Comparison of ENCODE assay signal across 8 cellular contexts in genomic region chr12:56631790-56632700, GRCh38. TPM values are rescaled to one million over a fixed set of nuclear protein-coding genes. Genes with fewer than 3 reads are reported as not detected.
DNase-seq lines count a peak whose midpoint lies in the region; ATAC-seq and TF ChIP-seq lines count a peak whose summit lies in the region.

No MANE protein-coding gene starts in this region.

- WGBS in gastroesophageal sphincter (ENCODE audit: low coverage in 1 of 2), 2 donors = 0 to 4% methylated on average over 3 to 8 of the region's 13 CpGs

- H3K36me3 ChIP-seq in gastroesophageal sphincter (peaks cover 0 to 5% of the 10 kb centered on the region in 2 donors), neutrophil (no peaks in the 10 kb centered on the region), uterus (no peaks in the 10 kb centered on the region)

- H3K27me3 ChIP-seq in gastroesophageal sphincter (no peaks in the 10 kb centered on the region), neutrophil (no peaks in the 10 kb centered on the region), uterus (no peaks in the 10 kb centered on the region)

- ATAC-seq in HG02642 (IDR thresholded peaks at IDR 0.05; ENCODE audit: poor library complexity, unreplicated experiment) (peak; percentile 20), gastroesophageal sphincter (peak; percentile 18)

- H3K4me3 ChIP-seq in gastroesophageal sphincter = peak overlapping the region; percentile 15 to 65
- H3K4me3 ChIP-seq in neutrophil (ENCODE audit: low read depth in 1 of 2, low read length in 1 of 2) = peak overlapping the region; percentile 67 to 92
- H3K4me3 ChIP-seq in uterus = peak overlapping the region in 1 of 2 donors; percentile 18

- TF ChIP-seq EP300 in gastroesophageal sphincter (IDR thresholded peaks at IDR 0.05) = no peak

- TF ChIP-seq POLR2A in gastroesophageal sphincter (IDR thresholded peaks at IDR 0.05) = no peak
- TF ChIP-seq POLR2A in uterus (IDR thresholded peaks at IDR 0.05) = no peak

- intact Hi-C loops in uterus (cut with DNase I; ENCODE audit: low total_unique reads) = loop anchor here (10.0 kb wide), 1 partner anchor 93 kb away; the partner anchor contains the start of gene NACA

- DNase-seq in GDM1 (lab: John Stamatoyannopoulos, UW) (peak; percentile 43), OCI-M1 (lab: John Stamatoyannopoulos, UW) (peak; percentile 67), uterus (peak; percentile 74 to 78), NCI-H2171 treated with DMSO at 0.1 percent for 48 hours (lab: John Stamatoyannopoulos, UW) (no peak)
- peak; percentile 64 for DNase-seq in activated naive CD4-positive, alpha-beta T cell treated with Interleukin-2 at 50 U/mL for 16 hours

- peaks cover 9 to 72% (median 45%) of the 10 kb centered on the region in 3 donors for H3K4me1 ChIP-seq in gastroesophageal sphincter
- peaks cover 60 to 72% of the 10 kb centered on the region in 2 experiments for H3K4me1 ChIP-seq in neutrophil (ENCODE audit: control insufficient read depth in 1 of 2, insufficient read depth in 1 of 2, low read depth in 1 of 2, low read length in 1 of 2)
- peaks cover 9 to 30% of the 10 kb centered on the region in 2 donors for H3K4me1 ChIP-seq in uterus

- TF ChIP-seq CTCF in gastroesophageal sphincter (IDR thresholded peaks at IDR 0.05) = no peak
- TF ChIP-seq CTCF in neutrophil (IDR thresholded peaks at IDR 0.05) = no peak
- no peak for TF ChIP-seq CTCF in uterus (IDR thresholded peaks at IDR 0.05)

- H3K9me3 ChIP-seq in gastroesophageal sphincter (no peaks in the 10 kb centered on the region), neutrophil (no peaks in the 10 kb centered on the region), uterus (no peaks in the 10 kb centered on the region)

- H3K27ac ChIP-seq in gastroesophageal sphincter (peak overlapping the region; percentile 24 to 96 (median 84)), neutrophil (peak overlapping the region; percentile 95), uterus (peak overlapping the region; percentile 90 to 100)

RNA-seq across cellular contexts. Expression of gene BAZ2A, which starts 1.9 kb away (rescaled TPM):
- total RNA-seq in gastroesophageal sphincter (10 to 100 TPM; 32.1 to 73.2 (median 54.6) TPM), uterus (100 to 1,000 TPM in 1 of 4 donors, 10 to 100 TPM in 3; 25.1 to 136 (median 28.9) TPM)

RNA-seq across cellular contexts. Expression of gene ATP5F1B, which starts 13.7 kb away (rescaled TPM):
- total RNA-seq in gastroesophageal sphincter (100 to 1,000 TPM; 315 to 472 (median 432) TPM), uterus (100 to 1,000 TPM; 166 to 279 (median 244) TPM)

RNA-seq across cellular contexts. Expression of gene PTGES3, which starts 56.0 kb away (rescaled TPM):
- total RNA-seq in gastroesophageal sphincter = 100 to 1,000 TPM in 2 of 4 donors, 10 to 100 TPM in 2; 73.5 to 115 (median 104) TPM
- 100 to 1,000 TPM in 3 of 4 donors, 10 to 100 TPM in 1; 80.7 to 236 (median 141) TPM for total RNA-seq in uterus
